10 cellular contexts compared by ENCODE assay signal in genomic region chr17:30236297-30236624, GRCh38. TPM values are rescaled to one million over a fixed set of nuclear protein-coding genes. Genes with fewer than 3 reads are reported as not detected.
DNase-seq lines count a peak whose midpoint lies in the region; ATAC-seq and TF ChIP-seq lines count a peak whose summit lies in the region.
"Had no signal": no experiment of that assay in that cellular context is flagged by ENCODE, and none has a peak within 500 bp of the region (broad histone marks: within the 10 kb centered on the region; RNA-seq: fewer than 3 reads in every experiment).

No MANE protein-coding gene starts in this region.

- no peaks in the 10 kb centered on the region for H3K79me1 ChIP-seq in H9 (ENCODE audit: insufficient read depth, low read depth, low read length, poor library complexity, severe bottlenecking)

- peaks cover 5% of the 10 kb centered on the region for H3K23me2 ChIP-seq in H9 (ENCODE audit: insufficient read length, low read depth, low read length, poor library complexity, severe bottlenecking)

- no peak overlapping the region for H2AFZ ChIP-seq in ACC112 (ENCODE audit: low read length, unreplicated experiment)
- no peak overlapping the region for H2AFZ ChIP-seq in H9 (ENCODE audit: low read length)

- no peak overlapping the region for H3K14ac ChIP-seq in H9 (ENCODE audit: insufficient read depth, low read length)

- no peak overlapping the region for H3K56ac ChIP-seq in H9 (ENCODE audit: insufficient read length, low read depth, low read length)

- H3K4me3 ChIP-seq in ACC112 (ENCODE audit: low read depth, low read length), result peak overlapping the region; percentile 82
- H3K4me3 ChIP-seq in naive thymus-derived CD4-positive, alpha-beta T cell (ENCODE audit: low read length), result no peak overlapping the region

- no peak overlapping the region for H2BK20ac ChIP-seq in H9 (ENCODE audit: low read depth, low read length, poor library complexity, severe bottlenecking)

- no peak overlapping the region for H3K23ac ChIP-seq in H9 (ENCODE audit: insufficient read length, low read depth, low read length)

- H3K9me3 Mint-ChIP-seq in H9 (peaks cover 9 to 11% of the 10 kb centered on the region in 2 experiments), chondrocyte (ENCODE audit: low read depth) (no peaks in the 10 kb centered on the region)
- peaks cover 0 to 1% (median 0%) of the 10 kb centered on the region in 11 donors for H3K9me3 Mint-ChIP-seq in naive thymus-derived CD4-positive, alpha-beta T cell

- no peak for ATAC-seq in naive thymus-derived CD4-positive, alpha-beta T cell
- ATAC-seq in HG03565 (IDR thresholded peaks at IDR 0.05; ENCODE audit: unreplicated experiment) (no peak), GM18873 (IDR thresholded peaks at IDR 0.05; ENCODE audit: low FRiP score, unreplicated experiment) (no peak)

- intact Hi-C loops in naive thymus-derived CD4-positive, alpha-beta T cell (cut with micrococcal nuclease), result no loop called here

- H3K27ac ChIP-seq in ACC112 (ENCODE audit: low read depth, low read length) (no peak overlapping the region), H9 (ENCODE audit: insufficient read length, low read depth, low read length) (no peak overlapping the region)
- H3K27ac ChIP-seq in naive thymus-derived CD4-positive, alpha-beta T cell (ENCODE audit: low read depth, low read length), result no peak overlapping the region
- H3K27ac ChIP-seq: brain microvascular endothelial cell had no signal

- H3K27me3 ChIP-seq in ACC112 (ENCODE audit: insufficient read depth, low read length) (peaks cover 52% of the 10 kb centered on the region), H9 (ENCODE audit: insufficient read depth, low read length) (peaks cover 33% of the 10 kb centered on the region; the same call in 1 of the 2 replicates)
- H3K27me3 ChIP-seq in naive thymus-derived CD4-positive, alpha-beta T cell (ENCODE audit: control insufficient read depth in 2 of 2, insufficient read depth in 2 of 2, low read length in 2 of 2), result peaks cover 0 to 7% of the 10 kb centered on the region in 2 donors

- peaks cover 7% of the 10 kb centered on the region for H3K4me1 ChIP-seq in ACC112 (ENCODE audit: control insufficient read depth, insufficient read depth, low read length, unreplicated experiment)
- H3K4me1 ChIP-seq in H9 (ENCODE audit: insufficient read depth, low read length), result no peaks in the 10 kb centered on the region
- peaks cover 0 to 6% of the 10 kb centered on the region in 2 donors for H3K4me1 ChIP-seq in naive thymus-derived CD4-positive, alpha-beta T cell (ENCODE audit: control insufficient read depth in 2 of 2, insufficient read depth in 2 of 2, low read length in 2 of 2)

- H3K4ac ChIP-seq in H9 (ENCODE audit: low read depth, low read length), result no peak overlapping the region

- peak overlapping the region; percentile 54 to 86 for H3K4me3 Mint-ChIP-seq in H9
- H3K4me3 Mint-ChIP-seq in chondrocyte (ENCODE audit: unreplicated experiment), result peak overlapping the region; percentile 65
- peak overlapping the region; percentile 41 to 83 (median 73) for H3K4me3 Mint-ChIP-seq in naive thymus-derived CD4-positive, alpha-beta T cell

- H2BK5ac ChIP-seq in H9 (ENCODE audit: insufficient read length, low read length), result no peak overlapping the region

- no peak overlapping the region for H3T11ph ChIP-seq in H9 (ENCODE audit: low read length)

- no peaks in the 10 kb centered on the region for H4K20me1 ChIP-seq in H9 (ENCODE audit: control insufficient read depth, insufficient read depth, insufficient read length)

- peak overlapping the region; percentile 68 for H3K4me2 ChIP-seq in H9 (ENCODE audit: insufficient read depth, insufficient read length, low read length)

- H2BK12ac ChIP-seq in H9 (ENCODE audit: insufficient read length, low read depth, low read length), result no peak overlapping the region

- H3K27me3 Mint-ChIP-seq in H9 (ENCODE audit: low read depth), result peaks cover 82% of the 10 kb centered on the region
- peaks cover 50% of the 10 kb centered on the region for H3K27me3 Mint-ChIP-seq in chondrocyte (ENCODE audit: low read depth)
- peaks cover 64 to 79% (median 78%) of the 10 kb centered on the region in 5 donors for H3K27me3 Mint-ChIP-seq in naive thymus-derived CD4-positive, alpha-beta T cell

- DNase-seq in H9 (no peak), chondrocyte (ENCODE audit: low spot score) (no peak), NCI-H1092 treated with DMSO at 0.1 percent for 48 hours (lab: John Stamatoyannopoulos, UW) (no peak), iPS-NIHi7 (ENCODE audit: extremely low spot score) (no peak)
- no peak for DNase-seq in naive thymus-derived CD4-positive, alpha-beta T cell
- DNase-seq: brain microvascular endothelial cell, T1000 had no signal

- no peak overlapping the region for H4K5ac ChIP-seq in H9 (ENCODE audit: insufficient read length, low read depth, low read length)

- CTCF ChIA-PET in naive thymus-derived CD4-positive, alpha-beta T cell (lab: Charles Lee), result no interaction called here

- H3K36me3 Mint-ChIP-seq in H9 (ENCODE audit: insufficient read depth in 1 of 3, low read depth in 3 of 3), result peaks cover 0 to 7% (median 7%) of the 10 kb centered on the region in 3 experiments; a peak in 4 of 7 replicates
- H3K36me3 Mint-ChIP-seq in chondrocyte (ENCODE audit: low read depth), result no peaks in the 10 kb centered on the region
- H3K36me3 Mint-ChIP-seq in naive thymus-derived CD4-positive, alpha-beta T cell, result peaks cover 0 to 3% (median 0%) of the 10 kb centered on the region in 5 donors

- no peak overlapping the region for H3K9ac ChIP-seq in H9 (ENCODE audit: extremely low read depth, insufficient read length, low read length)

- H2BK120ac ChIP-seq in H9 (ENCODE audit: low read depth, low read length, poor library complexity, severe bottlenecking), result no peak overlapping the region

- H3K4me1 Mint-ChIP-seq in H9, result peaks cover 27 to 30% of the 10 kb centered on the region in 2 experiments
- H3K4me1 Mint-ChIP-seq in chondrocyte (ENCODE audit: low read depth), result peaks cover 12% of the 10 kb centered on the region
- peaks cover 6 to 31% (median 17%) of the 10 kb centered on the region in 7 donors for H3K4me1 Mint-ChIP-seq in naive thymus-derived CD4-positive, alpha-beta T cell

- H3K27ac Mint-ChIP-seq in H9 (no peak overlapping the region), chondrocyte (ENCODE audit: unreplicated experiment) (no peak overlapping the region)
- H3K27ac Mint-ChIP-seq in naive thymus-derived CD4-positive, alpha-beta T cell, result no peak overlapping the region

- H3K79me2 ChIP-seq in ACC112 (ENCODE audit: control insufficient read depth, insufficient read depth, low read length, unreplicated experiment) (no peaks in the 10 kb centered on the region), H9 (ENCODE audit: insufficient read depth, low read length) (no peaks in the 10 kb centered on the region)

- no CpG with 5 or more reads among the region's 10 CpGs for WGBS in H9 (ENCODE audit: extremely low coverage, insufficient read length, low lambda C conversion rate)

- POLR2A ChIA-PET in naive thymus-derived CD4-positive, alpha-beta T cell (lab: Charles Lee), result no interaction called here

- H2BK15ac ChIP-seq in H9 (ENCODE audit: low read depth, low read length), result no peak overlapping the region

- no peak overlapping the region for H4K91ac ChIP-seq in H9 (ENCODE audit: insufficient read length, low read depth, low read length)

- no peak overlapping the region for H4K8ac ChIP-seq in H9 (replicated peaks; ENCODE audit: insufficient read length, low read depth, low read length)

- no peaks in the 10 kb centered on the region for H3K9me3 ChIP-seq in H9 (ENCODE audit: control insufficient read depth, low read depth, low read length)
- no peaks in the 10 kb centered on the region for H3K9me3 ChIP-seq in naive thymus-derived CD4-positive, alpha-beta T cell (ENCODE audit: control insufficient read depth in 2 of 3, low read length in 3 of 3)

- H3K36me3 ChIP-seq in ACC112 (ENCODE audit: insufficient read depth, low read length), result no peaks in the 10 kb centered on the region
- no peaks in the 10 kb centered on the region for H3K36me3 ChIP-seq in naive thymus-derived CD4-positive, alpha-beta T cell (ENCODE audit: control insufficient read depth in 2 of 3, insufficient read depth in 3 of 3, low read length in 3 of 3)
- H3K36me3 ChIP-seq: brain microvascular endothelial cell had no signal

- no peak overlapping the region for H2AK5ac ChIP-seq in H9 (ENCODE audit: insufficient read length, low read length)

- H3K18ac ChIP-seq in H9 (ENCODE audit: insufficient read length, low read depth, low read length), result no peak overlapping the region

- TF ChIP-seq CTCF in H9 (conservative IDR thresholded peaks at IDR 0.05) (no peak), chondrocyte (IDR thresholded peaks at IDR 0.05) (no peak)

RNA-seq across cellular contexts. Expression of gene SLC6A4, which starts 0.8 kb away (rescaled TPM):
- total RNA-seq in H9 (2021), result 0.02 and 0.44 TPM in 2 replicates
- not detected in 3 replicates for total RNA-seq in chondrocyte
- total RNA-seq in naive thymus-derived CD4-positive, alpha-beta T cell, result under 1 TPM in 1 of 5 experiments, not detected in 4; 0.10 TPM
- polyA plus RNA-seq in naive thymus-derived CD4-positive, alpha-beta T cell, result under 1 TPM; 0.05 to 0.09 TPM

RNA-seq across cellular contexts. Expression of gene BLMH, which starts 55.5 kb away (rescaled TPM):
- total RNA-seq in H9 (2021), result 74.7 and 79.9 TPM in 2 replicates
- 44.5 to 60.2 TPM (median 49.5 TPM) in 3 replicates for total RNA-seq in chondrocyte
- 10 to 100 TPM; 26.8 to 57.5 (median 40.1) TPM for total RNA-seq in naive thymus-derived CD4-positive, alpha-beta T cell
- 10 to 100 TPM; 17.7 to 24.4 TPM for polyA plus RNA-seq in naive thymus-derived CD4-positive, alpha-beta T cell
